Comparison of ENCODE assay signal across 8 cellular contexts in the genomic region with DNA sequence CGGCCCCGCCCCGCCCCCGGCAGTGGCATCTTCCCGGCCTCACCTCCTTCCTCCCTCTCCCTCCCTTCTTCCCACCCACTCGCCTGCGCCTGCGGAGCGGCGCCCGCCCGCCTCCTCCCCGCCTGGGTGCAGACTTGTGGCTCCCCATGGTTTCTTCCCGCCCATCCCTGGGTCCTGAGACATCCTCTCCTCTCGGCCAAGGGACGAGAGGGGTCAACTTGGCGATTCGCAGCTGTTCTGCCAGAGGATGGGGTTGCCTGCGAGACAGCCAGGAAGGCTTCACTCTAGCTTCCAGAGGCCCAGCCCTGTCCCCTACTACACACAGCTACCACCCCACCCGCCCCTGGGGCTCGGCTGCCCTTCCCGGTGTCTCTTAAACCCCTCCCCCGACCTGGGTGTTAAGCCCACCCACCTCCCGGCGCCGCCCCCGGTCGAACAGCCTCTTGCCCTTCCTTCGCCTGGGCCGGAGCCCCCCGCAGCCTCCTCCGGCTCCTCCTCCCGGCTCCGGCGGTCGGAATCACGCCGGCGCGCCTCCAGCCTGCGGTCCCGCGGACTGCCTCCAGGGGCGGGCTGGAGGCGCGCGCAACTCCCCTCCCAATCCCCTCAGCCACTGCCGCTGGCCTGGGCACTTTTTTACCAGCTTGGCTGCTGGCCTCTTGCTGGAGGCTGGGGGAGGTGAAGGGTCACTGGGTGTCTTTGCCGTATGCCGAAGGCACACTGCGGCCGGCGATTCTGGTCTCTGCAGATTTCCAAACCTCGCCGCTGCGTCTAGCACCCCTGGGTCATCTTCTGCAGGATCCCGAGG. TPM values are rescaled to one million over a fixed set of nuclear protein-coding genes. Genes with fewer than 3 reads are reported as not detected.
DNase-seq lines count a peak whose midpoint lies in the region; ATAC-seq, FAIRE-seq and TF ChIP-seq lines count a peak whose summit lies in the region.

No MANE protein-coding gene starts in this region.

- H4K20me1 ChIP-seq in HepG2 (ENCODE audit: insufficient read depth, low read length), result no peaks in the 10 kb centered on the region

- peak overlapping the region; percentile 92 for H3K27ac Mint-ChIP-seq in activated CD4-positive, alpha-beta T cell treated with anti-CD3 and anti-CD28 coated beads, Interleukin-2, amount 10 ng/mL, durations not matched to agents 7 days and 5 days

- no peaks in the 10 kb centered on the region for H3K9me3 Mint-ChIP-seq in activated CD4-positive, alpha-beta T cell treated with anti-CD3 and anti-CD28 coated beads, Interleukin-2, amount 10 ng/mL, durations not matched to agents 7 days and 5 days

- H3K36me3 Mint-ChIP-seq in activated CD4-positive, alpha-beta T cell treated with anti-CD3 and anti-CD28 coated beads, Interleukin-2, amount 10 ng/mL, durations not matched to agents 7 days and 5 days (ENCODE audit: low read depth), result peaks cover 4% of the 10 kb centered on the region

- 0 out of 5 replicates have a peak, but pooled peaks cover under 1 to 1% of the 10 kb centered on the region in 2 experiments for H3K36me3 ChIP-seq in HepG2 (replicated peaks in 1 of 2; ENCODE audit: control insufficient read depth in 1 of 2, insufficient read depth in 2 of 2, low read length in 2 of 2)

- POLR2A ChIA-PET in activated CD4-positive, alpha-beta T cell treated with anti-CD3 and anti-CD28 coated beads, Interleukin-2, amount 10 ng/mL, durations not matched to agents 7 days and 5 days (lab: Charles Lee), result no interaction called here
- POLR2A ChIA-PET in HepG2 (lab: Yijun Ruan, JAX), result interaction anchor here (0.6 to 6.9 kb wide), 12 partner anchors 15 to 156 kb away, joined by 3 to 109 read pairs (median 6); partner anchors contain the start of genes CDKN2AIPNL and UBE2B

- H3K4me3 Mint-ChIP-seq in activated CD4-positive, alpha-beta T cell treated with anti-CD3 and anti-CD28 coated beads, Interleukin-2, amount 10 ng/mL, durations not matched to agents 7 days and 5 days, result peak overlapping the region; percentile 99

- H3K9ac ChIP-seq in HepG2 (ENCODE audit: insufficient read depth, low read depth, low read length), result peak overlapping the region; percentile 83

- peak; percentile 77 for TF ChIP-seq RAD21 in HepG2 (CRISPR knock-in tag; IDR thresholded peaks at IDR 0.05)

- TF ChIP-seq EP300 in HepG2 (IDR thresholded peaks at IDR 0.05; ENCODE audit: low read depth in 2 of 2, low read length in 2 of 2) (no peak), HepG2 (CRISPR knock-in tag; IDR thresholded peaks at IDR 0.05; ENCODE audit: borderline replicate concordance) (no peak)

- DNase-seq in AG08396 (ENCODE audit: low spot score) (peak; percentile 91), NCI-H510A (lab: John Stamatoyannopoulos, UW) (peak; percentile 88), dedifferentiated amniotic fluid mesenchymal stem cell (ENCODE audit: extremely low spot score) (peak; percentile 58), HepG2 (ENCODE audit: low spot score) (peak; percentile 66)
- DNase-seq in activated CD4-positive, alpha-beta T cell treated with anti-CD3 and anti-CD28 coated beads, Interleukin-2, amount 10 ng/mL, durations not matched to agents 7 days and 5 days, result peak; percentile 61
- peak; percentile 72 to 74 for DNase-seq in stimulated activated CD4-positive, alpha-beta T cell treated with anti-CD3 and anti-CD28 coated beads, Interleukin-2, amount 100 ng/mL, for 48 hours

- H2AFZ ChIP-seq in HepG2 (ENCODE audit: low read length), result no peak overlapping the region

- TF ChIP-seq CTCF in HepG2 (CRISPR knock-in tag; IDR thresholded peaks at IDR 0.05), result peak; percentile 79

- CTCF ChIA-PET in activated CD4-positive, alpha-beta T cell treated with anti-CD3 and anti-CD28 coated beads, Interleukin-2, amount 10 ng/mL, durations not matched to agents 7 days and 5 days (lab: Charles Lee), result interaction anchor here (0.7 to 3.2 kb wide), 25 partner anchors 9 to 416 kb away, joined by 3 to 35 read pairs (median 4); partner anchors contain the start of genes CDKN2AIPNL and PCBD2
- CTCF ChIA-PET in HepG2 (lab: Yijun Ruan, JAX; ENCODE audit: low intra/inter-chr PET ratio, low total read pairs), result no interaction called here

- peak overlapping the region; percentile 95 for H3K27ac ChIP-seq in HepG2 (ENCODE audit: extremely low read length, insufficient read depth, low read length)

- peaks cover 42% of the 10 kb centered on the region for H3K4me1 Mint-ChIP-seq in activated CD4-positive, alpha-beta T cell treated with anti-CD3 and anti-CD28 coated beads, Interleukin-2, amount 10 ng/mL, durations not matched to agents 7 days and 5 days

- TF ChIP-seq POLR2A in GM18951 (IDR thresholded peaks at IDR 0.05; ENCODE audit: extremely low read depth, insufficient read depth, insufficient read length) (peak; percentile 39), HepG2 (IDR thresholded peaks at IDR 0.05; ENCODE audit: insufficient read depth in 1 of 2, low read depth in 2 of 2, low read length in 2 of 2) (no peak)

- BruUV-seq in HepG2 (replicated peaks; lab: Mats Ljungman, UMichigan), result no TSS peak

- 0% methylated on average over 25 of the region's 57 CpGs for WGBS in HepG2 (ENCODE audit: low lambda C conversion rate)

- H3K4me3 ChIP-seq in HepG2 (replicated peaks in 1 of 3; ENCODE audit: insufficient read depth in 1 of 3, low read depth in 2 of 3, low read length in 3 of 3), result peak overlapping the region; percentile 85 to 92 (median 86)

- peak; percentile 44 for ATAC-seq in HG03175 (IDR thresholded peaks at IDR 0.05; ENCODE audit: unreplicated experiment)
- peak; percentile 74 for ATAC-seq in HepG2

- no peaks in the 10 kb centered on the region; a peak in 1 of 5 replicates for H3K27me3 ChIP-seq in HepG2 (ENCODE audit: control insufficient read depth in 1 of 2, insufficient read depth in 2 of 2, low read length in 2 of 2)

- intact Hi-C loops in HepG2 (cut with micrococcal nuclease; ENCODE audit: unreplicated experiment), result loop anchor here (2.0 to 5.0 kb wide), 2 partner anchors 21 to 50 kb away; no protein-coding TSS in a partner anchor

- H3K9me3 ChIP-seq in HepG2 (ENCODE audit: low read length), result no peaks in the 10 kb centered on the region

- in situ Hi-C loops in GM18951 (cut with MboI; ENCODE audit: low sequenced_read_pairs, unreplicated experiment), result no loop called here
- in situ Hi-C loops in HepG2 (cut with HindIII; ENCODE audit: extremely low pct_ligation_motif_present, low pct_unique_long_range_greater_than_20kb), result no loop called here

- peak overlapping the region; percentile 92 for H3K4me2 ChIP-seq in HepG2 (ENCODE audit: low read depth, low read length)

- peaks cover 33% of the 10 kb centered on the region for H3K79me2 ChIP-seq in HepG2 (ENCODE audit: insufficient read depth, low read length)

- H3K4me1 ChIP-seq in HepG2 (ENCODE audit: insufficient read depth, low read length), result peaks cover 48% of the 10 kb centered on the region

- H3K27me3 Mint-ChIP-seq in activated CD4-positive, alpha-beta T cell treated with anti-CD3 and anti-CD28 coated beads, Interleukin-2, amount 10 ng/mL, durations not matched to agents 7 days and 5 days, result peaks cover 3% of the 10 kb centered on the region

- FAIRE-seq in HepG2 (lab: Jason Lieb, UNC), result peak; percentile 50

TF ChIP-seq in HepG2, 621 proteins besides CTCF, POLR2A, EP300 and RAD21 (continues in another document):
- TF ChIP-seq CSRNP1 (CRISPR knock-in tag; IDR thresholded peaks at IDR 0.05), result no peak
- TF ChIP-seq KLF11 (CRISPR knock-in tag; IDR thresholded peaks at IDR 0.05), result no peak
- TF ChIP-seq, protein P1, sequence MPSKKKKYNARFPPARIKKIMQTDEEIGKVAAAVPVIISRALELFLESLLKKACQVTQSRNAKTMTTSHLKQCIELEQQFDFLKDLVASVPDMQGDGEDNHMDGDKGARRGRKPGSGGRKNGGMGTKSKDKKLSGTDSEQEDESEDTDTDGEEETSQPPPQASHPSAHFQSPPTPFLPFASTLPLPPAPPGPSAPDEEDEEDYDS (CRISPR knock-in tag; IDR thresholded peaks at IDR 0.05), result 0 out of 2 replicates have a peak, but pooled peaks have one; percentile 29
- TF ChIP-seq RFX3 (CRISPR knock-in tag; IDR thresholded peaks at IDR 0.05), result no peak

RNA-seq across cellular contexts. Expression of gene JADE2, which starts 1.9 kb away (rescaled TPM):
- total RNA-seq in activated CD4-positive, alpha-beta T cell treated with anti-CD3 and anti-CD28 coated beads, Interleukin-2, amount 10 ng/mL, durations not matched to agents 7 days and 5 days, result 10 to 100 TPM; 92.5 to 93.8 TPM
- 15.1 and 15.6 TPM in 2 replicates for total RNA-seq in HepG2 (2016; rRNA removed; fragmentation: Illumina TruSeq; extraction: Trizol)
- 3.9 and 4.4 TPM in 2 replicates for total RNA-seq in HepG2 (2016; cell fraction: cytosol; rRNA removed; fragmentation: Illumina TruSeq; extraction: Trizol; ENCODE audit: low read depth)
- total RNA-seq in HepG2 (2016; cell fraction: insoluble cytoplasmic fraction; rRNA removed; fragmentation: Illumina TruSeq; extraction: Trizol), result 15.7 and 16.4 TPM in 2 replicates
- 9.9 and 14.2 TPM in 2 replicates for total RNA-seq in HepG2 (2016; cell fraction: membrane; rRNA removed; fragmentation: Illumina TruSeq; extraction: Trizol)
- 10.7 and 11.7 TPM in 2 replicates for total RNA-seq in HepG2 (2016; cell fraction: nucleus; rRNA removed; fragmentation: Illumina TruSeq; extraction: Trizol)
- polyA plus RNA-seq in HepG2 (2011; rRNA removed), result 7.5 and 9.1 TPM in 2 replicates
- 6.2 and 7.4 TPM in 2 replicates for polyA plus RNA-seq in HepG2 (2011; cell fraction: cytosol; rRNA removed)
- polyA plus RNA-seq in HepG2 (2011; cell fraction: nucleus; rRNA removed), result 10.9 and 11.6 TPM in 2 replicates
- 5.4 and 7.6 TPM in 2 replicates for polyA plus RNA-seq in HepG2 (2012)
- 1.7 and 2.3 TPM in 2 replicates for polyA plus RNA-seq in HepG2 (2016; cell fraction: cytosol; fragmentation: Illumina TruSeq; extraction: Trizol; ENCODE audit: low read depth)
- 10.3 and 12.8 TPM in 2 replicates for polyA plus RNA-seq in HepG2 (2016; cell fraction: insoluble cytoplasmic fraction; fragmentation: Illumina TruSeq; extraction: Trizol; ENCODE audit: low read depth)
- polyA plus RNA-seq in HepG2 (2016; cell fraction: membrane; fragmentation: Illumina TruSeq; extraction: Trizol; ENCODE audit: low read depth), result 4.9 and 6.8 TPM in 2 replicates
- polyA plus RNA-seq in HepG2 (2016; cell fraction: nucleus; fragmentation: Illumina TruSeq; extraction: Trizol; ENCODE audit: insufficient read depth, low read depth), result 12.5 and 13.5 TPM in 2 replicates
- 17.4 and 97.1 TPM in 2 replicates for polyA minus RNA-seq in HepG2 (2011; rRNA and poly(A)+ RNA removed; ENCODE audit: low replicate concordance)
- polyA minus RNA-seq in HepG2 (2011; cell fraction: cytosol; rRNA and poly(A)+ RNA removed), result 6.2 and 12.3 TPM in 2 replicates
- polyA minus RNA-seq in HepG2 (2011; cell fraction: nucleus; rRNA and poly(A)+ RNA removed), result 7.2 and 7.7 TPM in 2 replicates

Comparison
In these comparisons a context has a peak if more than half of its experiments do, and no peak if none do; other contexts are left out.
1. Peak in every context shown above with its lines: DNase-seq, ATAC-seq, H3K4me3 ChIP-seq and H3K27ac ChIP-seq.